In the genomic region with DNA sequence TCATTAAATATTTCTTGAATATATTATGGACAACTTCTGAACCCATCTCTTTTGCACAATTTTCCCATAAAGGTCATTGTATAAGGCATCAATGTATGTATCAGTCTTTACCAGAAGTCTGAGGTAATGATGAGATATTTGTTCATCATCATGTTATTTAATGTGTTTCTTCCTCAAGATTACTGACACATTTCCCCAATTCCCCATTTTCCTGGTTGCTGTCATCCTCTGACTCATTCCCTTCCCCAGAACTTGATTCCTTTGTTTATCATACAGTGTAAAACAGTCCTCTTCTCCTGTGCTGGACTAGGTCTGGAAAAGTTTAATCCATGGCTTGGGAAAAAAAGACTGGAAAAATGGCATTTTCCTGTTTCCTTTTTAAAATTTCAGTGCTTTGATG, we compare ENCODE assay signal across 17 cellular contexts.
DNase-seq lines count a peak whose midpoint lies in the region; ATAC-seq and TF ChIP-seq lines count a peak whose summit lies in the region.
"Had no signal": no experiment of that assay in that cellular context is flagged by ENCODE, and none has a peak within 500 bp of the region (broad histone marks: within the 10 kb centered on the region; RNA-seq: fewer than 3 reads in every experiment).

No MANE protein-coding gene starts in this region.

- ATAC-seq in HG03025 (IDR thresholded peaks at IDR 0.05; ENCODE audit: low FRiP score, unreplicated experiment) (no peak), upper lobe of left lung (ENCODE audit: low FRiP score in 2 of 2) (no peak)
- ATAC-seq: activated naive CD4-positive, alpha-beta T cell treated with anti-CD3 and anti-CD28 coated beads, Interleukin-2, amount 50 U/mL, for 72 hours; left colon had no signal

- H3K4me3 ChIP-seq in breast epithelium (no peak overlapping the region), adipocyte (ENCODE audit: low read length) (no peak overlapping the region), foreskin fibroblast (ENCODE audit: low read depth in 1 of 2, low read length in 2 of 2) (no peak overlapping the region), upper lobe of left lung (no peak overlapping the region)

- no peaks in the 10 kb centered on the region for H3K9me3 ChIP-seq in breast epithelium
- H3K9me3 ChIP-seq in adipocyte (ENCODE audit: control insufficient read depth, low read length) = no peaks in the 10 kb centered on the region
- no peaks in the 10 kb centered on the region for H3K9me3 ChIP-seq in upper lobe of left lung
- H3K9me3 ChIP-seq: Caco-2 had no signal

- DNase-seq in MCF 10A (ENCODE audit: unreplicated experiment) = peak; percentile 59
- no peak for DNase-seq in breast epithelium (ENCODE audit: low spot score in 2 of 2)
- DNase-seq in adipocyte (ENCODE audit: low read depth) = peak; percentile 36
- DNase-seq in foreskin fibroblast = peak; percentile 82 to 89
- DNase-seq in SHP77 (lab: John Stamatoyannopoulos, UW) = no peak
- DNase-seq in NCI-H2107 treated with DMSO at 0.1 percent for 48 hours (lab: John Stamatoyannopoulos, UW; ENCODE audit: unreplicated experiment) = no peak
- no peak for DNase-seq in upper lobe of left lung
- DNase-seq: 8988T; activated CD4-positive, alpha-beta T cell treated with anti-CD3 and anti-CD28 coated beads, Interleukin-2, amount 10 ng/mL, durations not matched to agents 24 days and 14 days; activated T-cell treated with anti-CD3 and anti-CD28 coated beads, Interleukin-2, amount 50 U/mL, for 1 hour; Caco-2; central memory CD4-positive, alpha-beta T cell; left colon; NCI-H1048; SHP77 treated with DMSO at 0.1 percent for 48 hours had no signal

- H3K36me3 Mint-ChIP-seq in MCF 10A (ENCODE audit: insufficient read depth, unreplicated experiment) = no peaks in the 10 kb centered on the region
- H3K36me3 Mint-ChIP-seq: activated naive CD4-positive, alpha-beta T cell treated with anti-CD3 and anti-CD28 coated beads, Interleukin-2, amount 50 U/mL, for 72 hours had no signal

- no peak overlapping the region for H3K4me3 Mint-ChIP-seq in MCF 10A (ENCODE audit: unreplicated experiment)
- H3K4me3 Mint-ChIP-seq: activated CD4-positive, alpha-beta T cell treated with anti-CD3 and anti-CD28 coated beads, Interleukin-2, amount 10 ng/mL, durations not matched to agents 24 days and 14 days had no signal

- POLR2A ChIA-PET in MCF 10A (lab: Yijun Ruan, JAX) = no interaction called here

- CTCF ChIA-PET in MCF 10A (lab: Yijun Ruan, JAX) = no interaction called here

- intact Hi-C loops in MCF 10A (cut with micrococcal nuclease) (no loop called here), breast epithelium (cut with DNase I; ENCODE audit: low total_unique reads) (no loop called here)

- no TSS peak for BruUV-seq in MCF 10A (replicated peaks; lab: Mats Ljungman, UMichigan)

- H3K36me3 ChIP-seq in breast epithelium (no peaks in the 10 kb centered on the region), adipocyte (ENCODE audit: control insufficient read depth, insufficient read depth, low read length, severe bottlenecking) (no peaks in the 10 kb centered on the region), upper lobe of left lung (no peaks in the 10 kb centered on the region)

- H3K4me1 Mint-ChIP-seq in MCF 10A (ENCODE audit: insufficient read depth, unreplicated experiment) = peaks cover 31% of the 10 kb centered on the region
- H3K4me1 Mint-ChIP-seq: activated CD4-positive, alpha-beta T cell treated with anti-CD3 and anti-CD28 coated beads, Interleukin-2, amount 10 ng/mL, durations not matched to agents 24 days and 14 days had no signal

- TF ChIP-seq CTCF in MCF 10A (IDR thresholded peaks at IDR 0.05; ENCODE audit: unreplicated experiment) (no peak), breast epithelium (IDR thresholded peaks at IDR 0.05) (no peak), foreskin fibroblast (IDR thresholded peaks at IDR 0.05; ENCODE audit: low read depth, low read length) (no peak), upper lobe of left lung (IDR thresholded peaks at IDR 0.05) (no peak)

- no peaks in the 10 kb centered on the region for H3K27me3 ChIP-seq in breast epithelium
- H3K27me3 ChIP-seq in adipocyte (replicated peaks; ENCODE audit: control insufficient read depth, insufficient read depth, low read length) = no peaks in the 10 kb centered on the region
- no peaks in the 10 kb centered on the region for H3K27me3 ChIP-seq in upper lobe of left lung

- H3K9me3 Mint-ChIP-seq in MCF 10A (ENCODE audit: unreplicated experiment) = no peaks in the 10 kb centered on the region

- no peak overlapping the region for H3K9ac ChIP-seq in adipocyte (ENCODE audit: low read length)

- no peak overlapping the region for H3K27ac ChIP-seq in breast epithelium
- H3K27ac ChIP-seq in upper lobe of left lung = no peak overlapping the region

- H3K27ac Mint-ChIP-seq in MCF 10A (ENCODE audit: low read depth, unreplicated experiment) = no peak overlapping the region
- H3K27ac Mint-ChIP-seq: activated CD4-positive, alpha-beta T cell treated with anti-CD3 and anti-CD28 coated beads, Interleukin-2, amount 10 ng/mL, durations not matched to agents 24 days and 14 days; activated naive CD4-positive, alpha-beta T cell treated with anti-CD3 and anti-CD28 coated beads, Interleukin-2, amount 50 U/mL, for 72 hours had no signal

- TF ChIP-seq POLR2A in breast epithelium (IDR thresholded peaks at IDR 0.05) (no peak), upper lobe of left lung (IDR thresholded peaks at IDR 0.05) (no peak)

- H3K27me3 Mint-ChIP-seq in MCF 10A (ENCODE audit: insufficient read depth, unreplicated experiment) = no peaks in the 10 kb centered on the region
- H3K27me3 Mint-ChIP-seq: activated CD4-positive, alpha-beta T cell treated with anti-CD3 and anti-CD28 coated beads, Interleukin-2, amount 10 ng/mL, durations not matched to agents 24 days and 14 days had no signal

- TF ChIP-seq EP300 in upper lobe of left lung (IDR thresholded peaks at IDR 0.05) = no peak

- H3K4me1 ChIP-seq in breast epithelium (no peaks in the 10 kb centered on the region), adipocyte (ENCODE audit: control insufficient read depth, insufficient read depth, low read length) (peaks cover 28% of the 10 kb centered on the region), upper lobe of left lung (no peaks in the 10 kb centered on the region)
- H3K4me1 ChIP-seq: Caco-2 had no signal

Comparison
In these comparisons a context has a peak if more than half of its experiments do, and no peak if none do; other contexts are left out.
1. DNase-seq: peak in MCF 10A (single experiment), adipocyte (single experiment) and foreskin fibroblast (2 of 2); none in breast epithelium (0 of 2), SHP77 (0 of 2), NCI-H2107 treated with DMSO at 0.1 percent for 48 hours (single experiment) and upper lobe of left lung (0 of 2).